Comparison of ENCODE assay signal across 19 cellular contexts in genomic region chr7:47785923-47786556, GRCh38.
DNase-seq lines count a peak whose midpoint lies in the region; TF ChIP-seq lines count a peak whose summit lies in the region.
"Had no signal": no experiment of that assay in that cellular context is flagged by ENCODE, and none has a peak within 500 bp of the region (broad histone marks: within the 10 kb centered on the region; RNA-seq: fewer than 3 reads in every experiment).

No MANE protein-coding gene starts in this region.

- peaks cover 2% of the 10 kb centered on the region for H3K9me3 Mint-ChIP-seq in chondrocyte (ENCODE audit: low read depth)
- no peaks in the 10 kb centered on the region for H3K9me3 Mint-ChIP-seq in activated T-cell treated with anti-CD3 and anti-CD28 coated beads, Interleukin-2, amount 50 U/mL, for 24 hours
- H3K9me3 Mint-ChIP-seq: activated CD8-positive, alpha-beta T cell treated with anti-CD3 and anti-CD28 coated beads for 36 hours; natural killer cell; stimulated activated effector memory CD8-positive, alpha-beta T cell treated with anti-CD3 and anti-CD28 coated beads, Interleukin-12 subunit alpha, Interleukin-12 subunit beta, amount 100 ng/mL, for 72 hours had no signal

- DNase-seq in chondrocyte (ENCODE audit: low spot score): no peak
- DNase-seq in NK-92 treated with Interleukin-12 subunit alpha and Interleukin-12 subunit beta, amount 100 ng/mL, for 24 hours (lab: John Stamatoyannopoulos, UW): no peak
- no peak for DNase-seq in HuH-7 (ENCODE audit: low spot score)
- DNase-seq in activated T-cell treated with anti-CD3 and anti-CD28 coated beads, Interleukin-2, amount 50 U/mL, for 24 hours: no peak
- DNase-seq in Kasumi-1 (lab: John Stamatoyannopoulos, UW): no peak
- DNase-seq: activated CD8-positive, alpha-beta T cell treated with anti-CD3 and anti-CD28 coated beads for 36 hours; activated naive CD4-positive, alpha-beta T cell; MM.1S; natural killer cell; NCI-H2227 treated with DMSO at 0.1 percent for 48 hours; OCI-M1; stimulated activated CD4-positive, alpha-beta T cell treated with anti-CD3 and anti-CD28 coated beads, Interleukin-2, amount 100 ng/mL, for 48 hours; T-helper 9 cell had no signal

- WGBS in HUES64: 73% methylated on average over 8 of the region's 8 CpGs

- H3K27me3 Mint-ChIP-seq in chondrocyte (ENCODE audit: low read depth): no peaks in the 10 kb centered on the region
- no peaks in the 10 kb centered on the region for H3K27me3 Mint-ChIP-seq in activated T-cell treated with anti-CD3 and anti-CD28 coated beads, Interleukin-2, amount 50 U/mL, for 24 hours

- H3K4me3 ChIP-seq in HUES64 (ENCODE audit: low read length) (no peak overlapping the region), mucosa of rectum (ENCODE audit: low read length in 2 of 2) (no peak overlapping the region), stomach smooth muscle (ENCODE audit: low read length in 2 of 2) (peak overlapping the region in 1 of 2 donors; percentile 11)
- H3K4me3 ChIP-seq: BLaER1 had no signal

- H3K27ac ChIP-seq in HUES64 (ENCODE audit: low read depth, low read length) (peak overlapping the region; percentile 63), mucosa of rectum (ENCODE audit: low read depth in 2 of 2, low read length in 2 of 2) (peak overlapping the region; percentile 1 to 9), stomach smooth muscle (ENCODE audit: low read length) (peak overlapping the region; percentile 60)
- H3K27ac ChIP-seq: BLaER1, HL-60 had no signal

- peak overlapping the region; percentile 93 for H3K27ac Mint-ChIP-seq in chondrocyte (ENCODE audit: unreplicated experiment)
- no peak overlapping the region for H3K27ac Mint-ChIP-seq in activated T-cell treated with anti-CD3 and anti-CD28 coated beads, Interleukin-2, amount 50 U/mL, for 24 hours
- H3K27ac Mint-ChIP-seq: activated CD8-positive, alpha-beta T cell treated with anti-CD3 and anti-CD28 coated beads for 36 hours; natural killer cell; stimulated activated effector memory CD8-positive, alpha-beta T cell treated with anti-CD3 and anti-CD28 coated beads, Interleukin-12 subunit alpha, Interleukin-12 subunit beta, amount 100 ng/mL, for 72 hours had no signal

- H3K9ac ChIP-seq in HUES64 (ENCODE audit: low read depth, low read length) (peak overlapping the region; percentile 13; the same call in 1 of the 2 replicates), mucosa of rectum (ENCODE audit: low read depth in 1 of 2, low read length in 2 of 2) (no peak overlapping the region), stomach smooth muscle (ENCODE audit: low read length in 2 of 2) (peak overlapping the region in 1 of 2 donors; percentile 48)
- H3K9ac ChIP-seq: BLaER1 had no signal

- H3K4me1 Mint-ChIP-seq in chondrocyte (ENCODE audit: low read depth): peaks cover 69% of the 10 kb centered on the region
- no peaks in the 10 kb centered on the region for H3K4me1 Mint-ChIP-seq in activated T-cell treated with anti-CD3 and anti-CD28 coated beads, Interleukin-2, amount 50 U/mL, for 24 hours (ENCODE audit: low read depth)
- H3K4me1 Mint-ChIP-seq: natural killer cell; stimulated activated effector memory CD8-positive, alpha-beta T cell treated with anti-CD3 and anti-CD28 coated beads, Interleukin-12 subunit alpha, Interleukin-12 subunit beta, amount 100 ng/mL, for 72 hours had no signal

- H3K4me1 ChIP-seq in HUES64 (ENCODE audit: insufficient read depth, low read length) (peaks cover 34% of the 10 kb centered on the region), mucosa of rectum (ENCODE audit: control insufficient read depth in 2 of 2, insufficient read depth in 2 of 2, low read length in 2 of 2) (no peaks in the 10 kb centered on the region), stomach smooth muscle (ENCODE audit: control insufficient read depth, insufficient read depth, low read length) (peaks cover 34% of the 10 kb centered on the region)
- H3K4me1 ChIP-seq: BLaER1 had no signal

- TF ChIP-seq CTCF in chondrocyte (IDR thresholded peaks at IDR 0.05): no peak

- H3K36me3 ChIP-seq in HUES64 (ENCODE audit: insufficient read depth, low read length): no peaks in the 10 kb centered on the region
- H3K36me3 ChIP-seq in mucosa of rectum (ENCODE audit: control insufficient read depth in 2 of 2, insufficient read depth in 2 of 2, low read length in 2 of 2): no peaks in the 10 kb centered on the region
- no peaks in the 10 kb centered on the region for H3K36me3 ChIP-seq in stomach smooth muscle (ENCODE audit: control insufficient read depth in 2 of 2, insufficient read depth in 2 of 2, low read length in 2 of 2)
- H3K36me3 ChIP-seq: BLaER1 had no signal

- no peaks in the 10 kb centered on the region for H3K9me3 ChIP-seq in HUES64 (ENCODE audit: insufficient read depth, low read depth, low read length)
- H3K9me3 ChIP-seq in mucosa of rectum (ENCODE audit: control insufficient read depth in 2 of 2, low read length in 2 of 2): no peaks in the 10 kb centered on the region
- H3K9me3 ChIP-seq in stomach smooth muscle (ENCODE audit: control insufficient read depth in 2 of 2, low read length in 2 of 2): no peaks in the 10 kb centered on the region
- H3K9me3 ChIP-seq: BLaER1 had no signal

- H3K27me3 ChIP-seq in HUES64 (ENCODE audit: insufficient read depth, low read length): no peaks in the 10 kb centered on the region
- H3K27me3 ChIP-seq in mucosa of rectum (ENCODE audit: control insufficient read depth in 2 of 2, insufficient read depth in 2 of 2, low read length in 2 of 2): no peaks in the 10 kb centered on the region
- H3K27me3 ChIP-seq in stomach smooth muscle (ENCODE audit: control insufficient read depth in 1 of 2, insufficient read depth in 2 of 2, low read length in 2 of 2): no peaks in the 10 kb centered on the region
- H3K27me3 ChIP-seq: BLaER1 had no signal

- H3K4me3 Mint-ChIP-seq in chondrocyte (ENCODE audit: unreplicated experiment): no peak overlapping the region
- H3K4me3 Mint-ChIP-seq in activated T-cell treated with anti-CD3 and anti-CD28 coated beads, Interleukin-2, amount 50 U/mL, for 24 hours: no peak overlapping the region
- H3K4me3 Mint-ChIP-seq: activated CD8-positive, alpha-beta T cell treated with anti-CD3 and anti-CD28 coated beads for 36 hours; natural killer cell; stimulated activated effector memory CD8-positive, alpha-beta T cell treated with anti-CD3 and anti-CD28 coated beads, Interleukin-12 subunit alpha, Interleukin-12 subunit beta, amount 100 ng/mL, for 72 hours had no signal

- H3K36me3 Mint-ChIP-seq in chondrocyte (ENCODE audit: low read depth): peaks cover 2% of the 10 kb centered on the region
- no peaks in the 10 kb centered on the region for H3K36me3 Mint-ChIP-seq in activated T-cell treated with anti-CD3 and anti-CD28 coated beads, Interleukin-2, amount 50 U/mL, for 24 hours (ENCODE audit: low read depth)
- H3K36me3 Mint-ChIP-seq: natural killer cell; stimulated activated effector memory CD8-positive, alpha-beta T cell treated with anti-CD3 and anti-CD28 coated beads, Interleukin-12 subunit alpha, Interleukin-12 subunit beta, amount 100 ng/mL, for 72 hours had no signal

Comparison
In these comparisons a context has a peak if more than half of its experiments do, and no peak if none do; other contexts are left out.
1. H3K27ac ChIP-seq: peak in every context shown above with its lines; median percentile 63 in HUES64; 60 in stomach smooth muscle; 5 in mucosa of rectum.